In the genomic region with DNA sequence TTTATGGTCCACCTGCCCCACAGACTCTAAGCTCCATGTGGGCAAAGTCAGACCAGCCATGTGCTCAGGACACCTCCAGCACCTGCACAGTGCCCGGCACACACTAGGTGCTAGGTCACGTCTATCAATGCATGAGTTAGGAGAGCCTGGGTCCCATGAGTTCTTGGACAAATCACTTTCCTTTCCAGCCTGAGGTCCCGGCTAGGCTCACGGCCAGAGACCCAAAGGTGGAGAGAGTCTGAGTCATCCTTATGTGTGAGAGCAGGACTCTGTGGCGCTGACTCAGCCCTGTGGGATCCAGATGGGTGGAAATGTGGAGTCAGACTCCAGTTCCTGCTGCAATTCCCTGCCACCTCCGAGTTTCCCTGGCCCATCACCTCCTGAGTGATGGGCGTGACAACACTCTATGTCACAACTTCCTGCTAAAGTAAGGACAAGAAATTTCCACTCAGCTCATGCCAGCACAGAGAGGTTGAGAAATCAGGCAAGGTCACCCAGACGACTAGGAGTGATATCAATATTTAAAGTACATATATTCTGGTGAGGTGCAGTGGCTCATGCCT, we compare ENCODE assay signal across 1 cellular context.
TF ChIP-seq lines count a peak whose summit lies in the region.

No MANE protein-coding gene starts in this region.

TF ChIP-seq in HepG2, 621 proteins besides CTCF, POLR2A, EP300 and RAD21 (continued from another document and continues in another):
- TF ChIP-seq ZNF792 (CRISPR knock-in tag; IDR thresholded peaks at IDR 0.05) = no peak
- TF ChIP-seq ZNF282 (IDR thresholded peaks at IDR 0.05; ENCODE audit: partially characterized antibody) = no peak
- no peak for TF ChIP-seq SMAD1 (CRISPR knock-in tag; IDR thresholded peaks at IDR 0.05; ENCODE audit: borderline replicate concordance, low read depth)
- TF ChIP-seq, protein P1, sequence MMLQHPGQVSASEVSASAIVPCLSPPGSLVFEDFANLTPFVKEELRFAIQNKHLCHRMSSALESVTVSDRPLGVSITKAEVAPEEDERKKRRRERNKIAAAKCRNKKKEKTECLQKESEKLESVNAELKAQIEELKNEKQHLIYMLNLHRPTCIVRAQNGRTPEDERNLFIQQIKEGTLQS (CRISPR knock-in tag; IDR thresholded peaks at IDR 0.05) = peak; percentile 82
- TF ChIP-seq SRSF1 (optimal IDR thresholded peaks at IDR 0.05; ENCODE audit: low read depth, low read length) = no peak
- TF ChIP-seq, protein P2, sequence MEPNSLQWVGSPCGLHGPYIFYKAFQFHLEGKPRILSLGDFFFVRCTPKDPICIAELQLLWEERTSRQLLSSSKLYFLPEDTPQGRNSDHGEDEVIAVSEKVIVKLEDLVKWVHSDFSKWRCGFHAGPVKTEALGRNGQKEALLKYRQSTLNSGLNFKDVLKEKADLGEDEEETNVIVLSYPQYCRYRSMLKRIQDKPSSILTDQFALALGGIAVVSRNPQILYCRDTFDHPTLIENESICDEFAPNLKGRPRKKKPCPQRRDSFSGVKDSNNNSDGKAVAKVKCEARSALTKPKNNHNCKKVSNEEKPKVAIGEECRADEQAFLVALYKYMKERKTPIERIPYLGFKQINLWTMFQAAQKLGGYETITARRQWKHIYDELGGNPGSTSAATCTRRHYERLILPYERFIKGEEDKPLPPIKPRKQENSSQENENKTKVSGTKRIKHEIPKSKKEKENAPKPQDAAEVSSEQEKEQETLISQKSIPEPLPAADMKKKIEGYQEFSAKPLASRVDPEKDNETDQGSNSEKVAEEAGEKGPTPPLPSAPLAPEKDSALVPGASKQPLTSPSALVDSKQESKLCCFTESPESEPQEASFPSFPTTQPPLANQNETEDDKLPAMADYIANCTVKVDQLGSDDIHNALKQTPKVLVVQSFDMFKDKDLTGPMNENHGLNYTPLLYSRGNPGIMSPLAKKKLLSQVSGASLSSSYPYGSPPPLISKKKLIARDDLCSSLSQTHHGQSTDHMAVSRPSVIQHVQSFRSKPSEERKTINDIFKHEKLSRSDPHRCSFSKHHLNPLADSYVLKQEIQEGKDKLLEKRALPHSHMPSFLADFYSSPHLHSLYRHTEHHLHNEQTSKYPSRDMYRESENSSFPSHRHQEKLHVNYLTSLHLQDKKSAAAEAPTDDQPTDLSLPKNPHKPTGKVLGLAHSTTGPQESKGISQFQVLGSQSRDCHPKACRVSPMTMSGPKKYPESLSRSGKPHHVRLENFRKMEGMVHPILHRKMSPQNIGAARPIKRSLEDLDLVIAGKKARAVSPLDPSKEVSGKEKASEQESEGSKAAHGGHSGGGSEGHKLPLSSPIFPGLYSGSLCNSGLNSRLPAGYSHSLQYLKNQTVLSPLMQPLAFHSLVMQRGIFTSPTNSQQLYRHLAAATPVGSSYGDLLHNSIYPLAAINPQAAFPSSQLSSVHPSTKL (CRISPR knock-in tag; IDR thresholded peaks at IDR 0.05) = peak; percentile 49; the same call in 1 of the 2 replicates
- TF ChIP-seq, protein P3, sequence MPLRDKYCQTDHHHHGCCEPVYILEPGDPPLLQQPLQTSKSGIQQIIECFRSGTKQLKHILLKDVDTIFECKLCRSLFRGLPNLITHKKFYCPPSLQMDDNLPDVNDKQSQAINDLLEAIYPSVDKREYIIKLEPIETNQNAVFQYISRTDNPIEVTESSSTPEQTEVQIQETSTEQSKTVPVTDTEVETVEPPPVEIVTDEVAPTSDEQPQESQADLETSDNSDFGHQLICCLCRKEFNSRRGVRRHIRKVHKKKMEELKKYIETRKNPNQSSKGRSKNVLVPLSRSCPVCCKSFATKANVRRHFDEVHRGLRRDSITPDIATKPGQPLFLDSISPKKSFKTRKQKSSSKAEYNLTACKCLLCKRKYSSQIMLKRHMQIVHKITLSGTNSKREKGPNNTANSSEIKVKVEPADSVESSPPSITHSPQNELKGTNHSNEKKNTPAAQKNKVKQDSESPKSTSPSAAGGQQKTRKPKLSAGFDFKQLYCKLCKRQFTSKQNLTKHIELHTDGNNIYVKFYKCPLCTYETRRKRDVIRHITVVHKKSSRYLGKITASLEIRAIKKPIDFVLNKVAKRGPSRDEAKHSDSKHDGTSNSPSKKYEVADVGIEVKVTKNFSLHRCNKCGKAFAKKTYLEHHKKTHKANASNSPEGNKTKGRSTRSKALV (CRISPR knock-in tag; IDR thresholded peaks at IDR 0.05) = no peak
- TF ChIP-seq, protein P4, sequence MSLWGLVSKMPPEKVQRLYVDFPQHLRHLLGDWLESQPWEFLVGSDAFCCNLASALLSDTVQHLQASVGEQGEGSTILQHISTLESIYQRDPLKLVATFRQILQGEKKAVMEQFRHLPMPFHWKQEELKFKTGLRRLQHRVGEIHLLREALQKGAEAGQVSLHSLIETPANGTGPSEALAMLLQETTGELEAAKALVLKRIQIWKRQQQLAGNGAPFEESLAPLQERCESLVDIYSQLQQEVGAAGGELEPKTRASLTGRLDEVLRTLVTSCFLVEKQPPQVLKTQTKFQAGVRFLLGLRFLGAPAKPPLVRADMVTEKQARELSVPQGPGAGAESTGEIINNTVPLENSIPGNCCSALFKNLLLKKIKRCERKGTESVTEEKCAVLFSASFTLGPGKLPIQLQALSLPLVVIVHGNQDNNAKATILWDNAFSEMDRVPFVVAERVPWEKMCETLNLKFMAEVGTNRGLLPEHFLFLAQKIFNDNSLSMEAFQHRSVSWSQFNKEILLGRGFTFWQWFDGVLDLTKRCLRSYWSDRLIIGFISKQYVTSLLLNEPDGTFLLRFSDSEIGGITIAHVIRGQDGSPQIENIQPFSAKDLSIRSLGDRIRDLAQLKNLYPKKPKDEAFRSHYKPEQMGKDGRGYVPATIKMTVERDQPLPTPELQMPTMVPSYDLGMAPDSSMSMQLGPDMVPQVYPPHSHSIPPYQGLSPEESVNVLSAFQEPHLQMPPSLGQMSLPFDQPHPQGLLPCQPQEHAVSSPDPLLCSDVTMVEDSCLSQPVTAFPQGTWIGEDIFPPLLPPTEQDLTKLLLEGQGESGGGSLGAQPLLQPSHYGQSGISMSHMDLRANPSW (CRISPR knock-in tag; IDR thresholded peaks at IDR 0.05; ENCODE audit: borderline replicate concordance) = no peak
- no peak for TF ChIP-seq REXO4 (CRISPR knock-in tag; IDR thresholded peaks at IDR 0.05; ENCODE audit: borderline replicate concordance)
- TF ChIP-seq, protein P5, sequence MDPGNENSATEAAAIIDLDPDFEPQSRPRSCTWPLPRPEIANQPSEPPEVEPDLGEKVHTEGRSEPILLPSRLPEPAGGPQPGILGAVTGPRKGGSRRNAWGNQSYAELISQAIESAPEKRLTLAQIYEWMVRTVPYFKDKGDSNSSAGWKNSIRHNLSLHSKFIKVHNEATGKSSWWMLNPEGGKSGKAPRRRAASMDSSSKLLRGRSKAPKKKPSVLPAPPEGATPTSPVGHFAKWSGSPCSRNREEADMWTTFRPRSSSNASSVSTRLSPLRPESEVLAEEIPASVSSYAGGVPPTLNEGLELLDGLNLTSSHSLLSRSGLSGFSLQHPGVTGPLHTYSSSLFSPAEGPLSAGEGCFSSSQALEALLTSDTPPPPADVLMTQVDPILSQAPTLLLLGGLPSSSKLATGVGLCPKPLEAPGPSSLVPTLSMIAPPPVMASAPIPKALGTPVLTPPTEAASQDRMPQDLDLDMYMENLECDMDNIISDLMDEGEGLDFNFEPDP (CRISPR knock-in tag; conservative IDR thresholded peaks at IDR 0.05) = no peak
- TF ChIP-seq ZC3H4 (CRISPR knock-in tag; IDR thresholded peaks at IDR 0.05; ENCODE audit: borderline replicate concordance) = no peak
- TF ChIP-seq ZSCAN30 (CRISPR knock-in tag; IDR thresholded peaks at IDR 0.05) = no peak
- TF ChIP-seq, protein P6, sequence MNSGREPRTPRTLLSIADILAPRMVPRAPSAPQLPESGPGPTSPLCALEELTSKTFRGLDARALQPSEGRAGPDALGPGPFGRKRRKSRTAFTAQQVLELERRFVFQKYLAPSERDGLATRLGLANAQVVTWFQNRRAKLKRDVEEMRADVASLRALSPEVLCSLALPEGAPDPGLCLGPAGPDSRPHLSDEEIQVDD (CRISPR knock-in tag; IDR thresholded peaks at IDR 0.05; ENCODE audit: borderline replicate concordance) = no peak
- no peak for TF ChIP-seq ZNF598 (CRISPR knock-in tag; IDR thresholded peaks at IDR 0.05; ENCODE audit: borderline replicate concordance)
- no peak for TF ChIP-seq MEIS2 (CRISPR knock-in tag; IDR thresholded peaks at IDR 0.05)
- no peak for TF ChIP-seq CBX2 (IDR thresholded peaks at IDR 0.05; ENCODE audit: low read depth, low read length)
- TF ChIP-seq CBX2 (CRISPR knock-in tag; IDR thresholded peaks at IDR 0.05; ENCODE audit: low read depth) = no peak
- TF ChIP-seq DNMT3B (CRISPR knock-in tag; conservative IDR thresholded peaks at IDR 0.05) = no peak
- TF ChIP-seq, protein P7, sequence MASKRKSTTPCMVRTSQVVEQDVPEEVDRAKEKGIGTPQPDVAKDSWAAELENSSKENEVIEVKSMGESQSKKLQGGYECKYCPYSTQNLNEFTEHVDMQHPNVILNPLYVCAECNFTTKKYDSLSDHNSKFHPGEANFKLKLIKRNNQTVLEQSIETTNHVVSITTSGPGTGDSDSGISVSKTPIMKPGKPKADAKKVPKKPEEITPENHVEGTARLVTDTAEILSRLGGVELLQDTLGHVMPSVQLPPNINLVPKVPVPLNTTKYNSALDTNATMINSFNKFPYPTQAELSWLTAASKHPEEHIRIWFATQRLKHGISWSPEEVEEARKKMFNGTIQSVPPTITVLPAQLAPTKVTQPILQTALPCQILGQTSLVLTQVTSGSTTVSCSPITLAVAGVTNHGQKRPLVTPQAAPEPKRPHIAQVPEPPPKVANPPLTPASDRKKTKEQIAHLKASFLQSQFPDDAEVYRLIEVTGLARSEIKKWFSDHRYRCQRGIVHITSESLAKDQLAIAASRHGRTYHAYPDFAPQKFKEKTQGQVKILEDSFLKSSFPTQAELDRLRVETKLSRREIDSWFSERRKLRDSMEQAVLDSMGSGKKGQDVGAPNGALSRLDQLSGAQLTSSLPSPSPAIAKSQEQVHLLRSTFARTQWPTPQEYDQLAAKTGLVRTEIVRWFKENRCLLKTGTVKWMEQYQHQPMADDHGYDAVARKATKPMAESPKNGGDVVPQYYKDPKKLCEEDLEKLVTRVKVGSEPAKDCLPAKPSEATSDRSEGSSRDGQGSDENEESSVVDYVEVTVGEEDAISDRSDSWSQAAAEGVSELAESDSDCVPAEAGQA (IDR thresholded peaks at IDR 0.05; ENCODE audit: low read depth) = no peak
- TF ChIP-seq, protein P7 (CRISPR knock-in tag; IDR thresholded peaks at IDR 0.05; ENCODE audit: borderline replicate concordance) = no peak
- TF ChIP-seq, protein P8, sequence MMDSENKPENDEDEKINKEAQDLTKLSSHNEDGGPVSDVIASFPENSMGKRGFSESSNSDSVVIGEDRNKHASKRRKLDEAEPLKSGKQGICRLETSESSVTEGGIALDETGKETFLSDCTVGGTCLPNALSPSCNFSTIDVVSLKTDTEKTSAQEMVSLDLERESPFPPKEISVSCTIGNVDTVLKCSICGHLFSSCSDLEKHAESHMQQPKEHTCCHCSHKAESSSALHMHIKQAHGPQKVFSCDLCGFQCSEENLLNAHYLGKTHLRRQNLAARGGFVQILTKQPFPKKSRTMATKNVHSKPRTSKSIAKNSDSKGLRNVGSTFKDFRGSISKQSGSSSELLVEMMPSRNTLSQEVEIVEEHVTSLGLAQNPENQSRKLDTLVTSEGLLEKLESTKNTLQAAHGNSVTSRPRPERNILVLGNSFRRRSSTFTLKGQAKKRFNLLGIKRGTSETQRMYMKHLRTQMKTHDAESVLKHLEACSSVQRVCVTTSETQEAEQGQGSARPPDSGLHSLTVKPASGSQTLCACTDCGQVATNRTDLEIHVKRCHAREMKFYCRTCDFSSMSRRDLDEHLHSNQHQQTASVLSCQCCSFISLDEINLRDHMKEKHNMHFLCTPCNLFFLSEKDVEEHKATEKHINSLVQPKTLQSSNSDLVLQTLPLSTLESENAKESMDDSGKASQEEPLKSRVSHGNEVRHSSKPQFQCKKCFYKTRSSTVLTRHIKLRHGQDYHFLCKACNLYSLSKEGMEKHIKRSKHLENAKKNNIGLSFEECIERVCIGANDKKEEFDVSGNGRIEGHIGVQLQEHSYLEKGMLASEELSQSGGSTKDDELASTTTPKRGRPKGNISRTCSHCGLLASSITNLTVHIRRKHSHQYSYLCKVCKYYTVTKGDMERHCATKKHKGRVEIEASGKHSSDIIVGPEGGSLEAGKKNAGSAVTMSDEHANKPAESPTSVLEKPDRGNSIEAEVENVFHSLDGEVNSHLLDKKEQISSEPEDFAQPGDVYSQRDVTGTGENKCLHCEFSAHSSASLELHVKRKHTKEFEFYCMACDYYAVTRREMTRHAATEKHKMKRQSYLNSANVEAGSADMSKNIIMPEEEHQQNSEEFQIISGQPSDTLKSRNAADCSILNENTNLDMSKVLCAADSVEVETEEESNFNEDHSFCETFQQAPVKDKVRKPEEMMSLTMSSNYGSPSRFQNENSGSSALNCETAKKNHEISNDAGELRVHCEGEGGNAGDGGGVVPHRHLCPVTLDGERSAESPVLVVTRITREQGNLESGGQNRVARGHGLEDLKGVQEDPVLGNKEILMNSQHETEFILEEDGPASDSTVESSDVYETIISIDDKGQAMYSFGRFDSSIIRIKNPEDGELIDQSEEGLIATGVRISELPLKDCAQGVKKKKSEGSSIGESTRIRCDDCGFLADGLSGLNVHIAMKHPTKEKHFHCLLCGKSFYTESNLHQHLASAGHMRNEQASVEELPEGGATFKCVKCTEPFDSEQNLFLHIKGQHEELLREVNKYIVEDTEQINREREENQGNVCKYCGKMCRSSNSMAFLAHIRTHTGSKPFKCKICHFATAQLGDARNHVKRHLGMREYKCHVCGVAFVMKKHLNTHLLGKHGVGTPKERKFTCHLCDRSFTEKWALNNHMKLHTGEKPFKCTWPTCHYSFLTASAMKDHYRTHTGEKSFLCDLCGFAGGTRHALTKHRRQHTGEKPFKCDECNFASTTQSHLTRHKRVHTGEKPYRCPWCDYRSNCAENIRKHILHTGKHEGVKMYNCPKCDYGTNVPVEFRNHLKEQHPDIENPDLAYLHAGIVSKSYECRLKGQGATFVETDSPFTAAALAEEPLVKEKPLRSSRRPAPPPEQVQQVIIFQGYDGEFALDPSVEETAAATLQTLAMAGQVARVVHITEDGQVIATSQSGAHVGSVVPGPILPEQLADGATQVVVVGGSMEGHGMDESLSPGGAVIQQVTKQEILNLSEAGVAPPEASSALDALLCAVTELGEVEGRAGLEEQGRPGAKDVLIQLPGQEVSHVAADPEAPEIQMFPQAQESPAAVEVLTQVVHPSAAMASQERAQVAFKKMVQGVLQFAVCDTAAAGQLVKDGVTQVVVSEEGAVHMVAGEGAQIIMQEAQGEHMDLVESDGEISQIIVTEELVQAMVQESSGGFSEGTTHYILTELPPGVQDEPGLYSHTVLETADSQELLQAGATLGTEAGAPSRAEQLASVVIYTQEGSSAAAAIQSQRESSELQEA (CRISPR knock-in tag; IDR thresholded peaks at IDR 0.05; ENCODE audit: not compliant biosample characterization) = peak; percentile 16
- TF ChIP-seq NCOA1 (CRISPR knock-in tag; IDR thresholded peaks at IDR 0.05) = no peak
- TF ChIP-seq SMYD3 (CRISPR knock-in tag; IDR thresholded peaks at IDR 0.05) = no peak
